14 cellular contexts compared by ENCODE assay signal in genomic region chr7:38465946-38466345, GRCh38.
A peak's percentile ranks its signal among the peaks of the same experiment; 100 is the strongest.
DNase-seq lines count a peak whose midpoint lies in the region; ATAC-seq, FAIRE-seq and TF ChIP-seq lines count a peak whose summit lies in the region.
"Had no signal": no experiment of that assay in that cellular context is flagged by ENCODE, and none has a peak within 500 bp of the region (broad histone marks: within the 10 kb centered on the region; RNA-seq: fewer than 3 reads in every experiment).

No MANE protein-coding gene starts in this region.

- H3K4me1 Mint-ChIP-seq in astrocyte (ENCODE audit: low read depth, unreplicated experiment) (peaks cover 9% of the 10 kb centered on the region), chondrocyte (ENCODE audit: low read depth) (peaks cover 19% of the 10 kb centered on the region)
- H3K4me1 Mint-ChIP-seq in activated naive CD8-positive, alpha-beta T cell treated with anti-CD3 and anti-CD28 coated beads for 36 hours = peaks cover 18% of the 10 kb centered on the region

- TF ChIP-seq CTCF in astrocyte (IDR thresholded peaks at IDR 0.05; ENCODE audit: insufficient read depth, low read depth, low read length) (no peak), fibroblast of lung (conservative IDR thresholded peaks at IDR 0.05 in 1 of 2, IDR thresholded peaks at IDR 0.05 in 1 of 2; ENCODE audit: low read depth in 1 of 2, low read length in 2 of 2) (no peak), chondrocyte (IDR thresholded peaks at IDR 0.05) (no peak)

- H3K79me2 ChIP-seq in astrocyte (ENCODE audit: insufficient read depth, low read length) = no peaks in the 10 kb centered on the region
- no peaks in the 10 kb centered on the region for H3K79me2 ChIP-seq in fibroblast of lung (ENCODE audit: control insufficient read depth, insufficient read depth, low read length)

- H3K27ac Mint-ChIP-seq in astrocyte (ENCODE audit: unreplicated experiment) (no peak overlapping the region), chondrocyte (ENCODE audit: unreplicated experiment) (no peak overlapping the region)
- H3K27ac Mint-ChIP-seq in activated naive CD8-positive, alpha-beta T cell treated with anti-CD3 and anti-CD28 coated beads for 36 hours = no peak overlapping the region
- H3K27ac Mint-ChIP-seq: CD8-positive, alpha-beta memory T cell had no signal

- H3K27me3 ChIP-seq in astrocyte (ENCODE audit: insufficient read depth, low read length) (no peaks in the 10 kb centered on the region), fibroblast of lung (ENCODE audit: control insufficient read depth, insufficient read depth, low read length) (no peaks in the 10 kb centered on the region)
- H3K27me3 ChIP-seq: BLaER1 had no signal

- no peaks in the 10 kb centered on the region for H3K4me1 ChIP-seq in astrocyte (ENCODE audit: insufficient read depth, low read length)
- no peaks in the 10 kb centered on the region for H3K4me1 ChIP-seq in fibroblast of lung (ENCODE audit: control insufficient read depth, extremely low read depth, insufficient read depth, low read length)

- no peaks in the 10 kb centered on the region for H3K27me3 Mint-ChIP-seq in astrocyte (ENCODE audit: low read depth, unreplicated experiment)
- H3K27me3 Mint-ChIP-seq in activated naive CD8-positive, alpha-beta T cell treated with anti-CD3 and anti-CD28 coated beads for 36 hours = no peaks in the 10 kb centered on the region
- no peaks in the 10 kb centered on the region for H3K27me3 Mint-ChIP-seq in chondrocyte (ENCODE audit: low read depth)
- H3K27me3 Mint-ChIP-seq: CD8-positive, alpha-beta memory T cell had no signal

- no peak overlapping the region for H3K4me3 ChIP-seq in astrocyte (ENCODE audit: insufficient read depth, low read depth, low read length)
- no peak overlapping the region for H3K4me3 ChIP-seq in fibroblast of lung (replicated peaks in 1 of 4; ENCODE audit: control extremely low read depth in 1 of 4, insufficient read depth in 1 of 4, low read depth in 3 of 4, low read length in 4 of 4)
- H3K4me3 ChIP-seq: BLaER1 had no signal

- H3K9me3 Mint-ChIP-seq in astrocyte (ENCODE audit: unreplicated experiment) (no peaks in the 10 kb centered on the region), chondrocyte (ENCODE audit: low read depth) (no peaks in the 10 kb centered on the region)
- no peaks in the 10 kb centered on the region for H3K9me3 Mint-ChIP-seq in activated naive CD8-positive, alpha-beta T cell treated with anti-CD3 and anti-CD28 coated beads for 36 hours
- H3K9me3 Mint-ChIP-seq: CD8-positive, alpha-beta memory T cell had no signal

- H3K27ac ChIP-seq in astrocyte (ENCODE audit: low read depth, low read length) (no peak overlapping the region), fibroblast of lung (ENCODE audit: insufficient read depth, low read length) (no peak overlapping the region)
- H3K27ac ChIP-seq: BLaER1 had no signal

- H2AFZ ChIP-seq in astrocyte (ENCODE audit: low read depth, low read length) = no peak overlapping the region
- H2AFZ ChIP-seq in fibroblast of lung (ENCODE audit: low read length) = no peak overlapping the region

- H3K36me3 ChIP-seq in astrocyte (ENCODE audit: insufficient read depth, low read length) = no peaks in the 10 kb centered on the region
- no peaks in the 10 kb centered on the region for H3K36me3 ChIP-seq in fibroblast of lung (ENCODE audit: control insufficient read depth, insufficient read depth, low read length)
- H3K36me3 ChIP-seq: BLaER1 had no signal

- no peak for FAIRE-seq in astrocyte (lab: Jason Lieb, UNC)
- FAIRE-seq: H54 had no signal

- no peaks in the 10 kb centered on the region for H4K20me1 ChIP-seq in astrocyte (ENCODE audit: insufficient read depth, low read length)
- no peaks in the 10 kb centered on the region for H4K20me1 ChIP-seq in fibroblast of lung (ENCODE audit: control insufficient read depth, extremely low read depth, insufficient read depth, low read length)
- H4K20me1 ChIP-seq: BLaER1 had no signal

- H3K4me2 ChIP-seq in astrocyte (ENCODE audit: low read length) = no peak overlapping the region
- no peak overlapping the region for H3K4me2 ChIP-seq in fibroblast of lung (ENCODE audit: extremely low read depth, insufficient read depth, low read length)
- H3K4me2 ChIP-seq: BLaER1 had no signal

- H3K4me3 Mint-ChIP-seq in astrocyte (ENCODE audit: unreplicated experiment) = no peak overlapping the region
- H3K4me3 Mint-ChIP-seq in activated naive CD8-positive, alpha-beta T cell treated with anti-CD3 and anti-CD28 coated beads for 36 hours = no peak overlapping the region
- no peak overlapping the region for H3K4me3 Mint-ChIP-seq in chondrocyte (ENCODE audit: unreplicated experiment)
- H3K4me3 Mint-ChIP-seq: CD8-positive, alpha-beta memory T cell had no signal

- H3K9ac ChIP-seq in astrocyte (ENCODE audit: low read length) (no peak overlapping the region), fibroblast of lung (ENCODE audit: insufficient read depth, low read length) (no peak overlapping the region)
- H3K9ac ChIP-seq: BLaER1 had no signal

- peak; percentile 17 for DNase-seq in M059J (ENCODE audit: low read depth)
- DNase-seq in astrocyte (ENCODE audit: low read depth) = peak; percentile 14
- peak; percentile 28 to 34 for DNase-seq in fibroblast of lung (ENCODE audit: low read depth in 2 of 2)
- peak; percentile 42 for DNase-seq in superior temporal gyrus (ENCODE audit: extremely low spot score)
- no peak for DNase-seq in activated naive CD8-positive, alpha-beta T cell treated with anti-CD3 and anti-CD28 coated beads for 36 hours
- DNase-seq in chondrocyte (ENCODE audit: low spot score) = no peak
- DNase-seq: CD8-positive, alpha-beta memory T cell; NCI-H1092 treated with DMSO at 0.1 percent for 48 hours; NCI-H187; NCI-H510A treated with DMSO at 0.1 percent for 48 hours; SIG-M5 had no signal

- ATAC-seq in GM21381 (IDR thresholded peaks at IDR 0.05; ENCODE audit: unreplicated experiment) = no peak

- H3K9me3 ChIP-seq in astrocyte (ENCODE audit: insufficient read depth, low read depth, low read length) (no peaks in the 10 kb centered on the region), fibroblast of lung (ENCODE audit: control insufficient read depth, insufficient read depth, low read depth, low read length) (no peaks in the 10 kb centered on the region)
- H3K9me3 ChIP-seq: BLaER1 had no signal

- H3K36me3 Mint-ChIP-seq in astrocyte (ENCODE audit: low read depth, unreplicated experiment) (no peaks in the 10 kb centered on the region), chondrocyte (ENCODE audit: low read depth) (no peaks in the 10 kb centered on the region)
- H3K36me3 Mint-ChIP-seq in activated naive CD8-positive, alpha-beta T cell treated with anti-CD3 and anti-CD28 coated beads for 36 hours = no peaks in the 10 kb centered on the region

Comparison
In these comparisons a context has a peak if more than half of its experiments do, and no peak if none do; other contexts are left out.
1. DNase-seq: peak in M059J (single experiment), astrocyte (single experiment), fibroblast of lung (2 of 2) and superior temporal gyrus (single experiment); none in activated naive CD8-positive, alpha-beta T cell treated with anti-CD3 and anti-CD28 coated beads for 36 hours (single experiment) and chondrocyte (single experiment).